Comparison of ENCODE assay signal across 10 cellular contexts in genomic region chr16:70646260-70647241, GRCh38. TPM values are rescaled to one million over a fixed set of nuclear protein-coding genes. Genes with fewer than 3 reads are reported as not detected.
A peak's percentile ranks its signal among the peaks of the same experiment; 100 is the strongest.
DNase-seq lines count a peak whose midpoint lies in the region; ATAC-seq and TF ChIP-seq lines count a peak whose summit lies in the region.
"Had no signal": no experiment of that assay in that cellular context is flagged by ENCODE, and none has a peak within 500 bp of the region (broad histone marks: within the 10 kb centered on the region; RNA-seq: fewer than 3 reads in every experiment).

Gene IL34, plus strand, starts transcription at chr16:70646559. Its CDS starts 389 bp downstream, at chr16:70646948.

- DNase-seq in H7 (peak; percentile 60), SHP77 (lab: John Stamatoyannopoulos, UW) (peak; percentile 93), glutamatergic neuron (no peak), KG1 (lab: John Stamatoyannopoulos, UW) (no peak), NCI-H510A (lab: John Stamatoyannopoulos, UW) (no peak)
- no peak for DNase-seq in activated naive CD8-positive, alpha-beta T cell treated with anti-CD3 and anti-CD28 coated beads, Interleukin-2, amount 50 U/mL, for 24 hours
- DNase-seq: stimulated activated CD4-positive, alpha-beta T cell treated with anti-CD3 and anti-CD28 coated beads, Interleukin-4, amount 100 ng/mL, for 1 hour had no signal

- peak within 1 kb of the TSS; percentile 76 for H3K27ac Mint-ChIP-seq in glutamatergic neuron (ENCODE audit: unreplicated experiment)
- H3K27ac Mint-ChIP-seq in activated naive CD8-positive, alpha-beta T cell treated with anti-CD3 and anti-CD28 coated beads, Interleukin-2, amount 50 U/mL, for 24 hours = no peak within 1 kb of the TSS
- H3K27ac Mint-ChIP-seq: mesothelial cell of epicardium had no signal

- no peaks in the 10 kb centered on the region for H3K4me1 ChIP-seq in rectal smooth muscle tissue (ENCODE audit: control insufficient read depth, insufficient read depth, low read length)

- TF ChIP-seq CTCF in glutamatergic neuron (IDR thresholded peaks at IDR 0.05; ENCODE audit: partially characterized antibody, unreplicated experiment) = no peak

- peaks cover 2% of the 10 kb centered on the region for H3K27me3 Mint-ChIP-seq in glutamatergic neuron (ENCODE audit: unreplicated experiment)
- peaks cover 3% of the 10 kb centered on the region for H3K27me3 Mint-ChIP-seq in activated naive CD8-positive, alpha-beta T cell treated with anti-CD3 and anti-CD28 coated beads, Interleukin-2, amount 50 U/mL, for 24 hours

- H3K4me3 ChIP-seq in H7 (ENCODE audit: insufficient read depth, low read depth, low read length) (no peak within 1 kb of the TSS), rectal smooth muscle tissue (ENCODE audit: low read length) (no peak within 1 kb of the TSS)

- H3K9ac ChIP-seq in rectal smooth muscle tissue (ENCODE audit: low read length) = no peak within 1 kb of the TSS

- peak within 1 kb of the TSS; percentile 15 for H3K27ac ChIP-seq in rectal smooth muscle tissue (ENCODE audit: low read depth, low read length)

- H3K27me3 ChIP-seq in H7 (ENCODE audit: control insufficient read depth, insufficient read depth, low read length) (no peaks in the 10 kb centered on the region), rectal smooth muscle tissue (ENCODE audit: control insufficient read depth, insufficient read depth, low read length) (no peaks in the 10 kb centered on the region)

- ATAC-seq in activated naive CD8-positive, alpha-beta T cell treated with anti-CD3 and anti-CD28 coated beads, Interleukin-2, amount 50 U/mL, for 24 hours = no peak
- ATAC-seq in HG02642 (IDR thresholded peaks at IDR 0.05; ENCODE audit: poor library complexity, unreplicated experiment) = no peak

- peaks cover 3% of the 10 kb centered on the region for H3K9me3 Mint-ChIP-seq in glutamatergic neuron (ENCODE audit: unreplicated experiment)
- no peaks in the 10 kb centered on the region for H3K9me3 Mint-ChIP-seq in activated naive CD8-positive, alpha-beta T cell treated with anti-CD3 and anti-CD28 coated beads, Interleukin-2, amount 50 U/mL, for 24 hours
- H3K9me3 Mint-ChIP-seq: mesothelial cell of epicardium had no signal

- peak within 1 kb of the TSS; percentile 59 for H3K4me3 Mint-ChIP-seq in glutamatergic neuron (ENCODE audit: unreplicated experiment)
- H3K4me3 Mint-ChIP-seq in activated naive CD8-positive, alpha-beta T cell treated with anti-CD3 and anti-CD28 coated beads, Interleukin-2, amount 50 U/mL, for 24 hours = no peak within 1 kb of the TSS
- H3K4me3 Mint-ChIP-seq: mesothelial cell of epicardium had no signal

- H3K36me3 ChIP-seq in H7 (replicated peaks; ENCODE audit: control insufficient read depth, insufficient read depth, low read length) (no peaks in the 10 kb centered on the region), rectal smooth muscle tissue (ENCODE audit: control insufficient read depth, insufficient read depth, low read length) (no peaks in the 10 kb centered on the region)

- peaks cover 10% of the 10 kb centered on the region for H3K4me1 Mint-ChIP-seq in glutamatergic neuron (ENCODE audit: low read depth, unreplicated experiment)
- H3K4me1 Mint-ChIP-seq in activated naive CD8-positive, alpha-beta T cell treated with anti-CD3 and anti-CD28 coated beads, Interleukin-2, amount 50 U/mL, for 24 hours = no peaks in the 10 kb centered on the region
- H3K4me1 Mint-ChIP-seq: mesothelial cell of epicardium had no signal

- H3K36me3 Mint-ChIP-seq in glutamatergic neuron (ENCODE audit: unreplicated experiment) = peaks cover 9% of the 10 kb centered on the region
- no peaks in the 10 kb centered on the region for H3K36me3 Mint-ChIP-seq in activated naive CD8-positive, alpha-beta T cell treated with anti-CD3 and anti-CD28 coated beads, Interleukin-2, amount 50 U/mL, for 24 hours (ENCODE audit: low read depth)
- H3K36me3 Mint-ChIP-seq: mesothelial cell of epicardium had no signal

RNA-seq across cellular contexts. Expression of gene IL34, which starts in this region (rescaled TPM):
- total RNA-seq in H7 (2014; rRNA removed; shearing (Covaris generic)) = 8.5 and 8.8 TPM in 2 replicates
- 0.42 TPM for total RNA-seq in glutamatergic neuron (ENCODE audit: unreplicated experiment)

Comparison
In these comparisons a context has a peak if more than half of its experiments do, and no peak if none do; other contexts are left out.
1. DNase-seq: peak in H7 (single experiment) and SHP77 (2 of 2); none in glutamatergic neuron (single experiment), KG1 (single experiment), activated naive CD8-positive, alpha-beta T cell treated with anti-CD3 and anti-CD28 coated beads, Interleukin-2, amount 50 U/mL, for 24 hours (single experiment) and NCI-H510A (single experiment).